Comparison of ENCODE assay signal across 19 cellular contexts in genomic region chr4:60033826-60034225, GRCh38.
"Had no signal": no experiment of that assay in that cellular context is flagged by ENCODE, and none has a peak within 500 bp of the region (broad histone marks: within the 10 kb centered on the region; RNA-seq: fewer than 3 reads in every experiment).

No MANE protein-coding gene starts in this region.

- H3K9me3 ChIP-seq: ascending aorta, body of pancreas had no signal

- H3K9ac ChIP-seq: KMS-11 had no signal

- H3K4me1 Mint-ChIP-seq: activated CD4-positive, alpha-beta T cell treated with anti-CD3 and anti-CD28 coated beads, Interleukin-2, amount 10 ng/mL, durations not matched to agents 7 days and 5 days; activated naive CD8-positive, alpha-beta T cell treated with anti-CD3 and anti-CD28 coated beads, Interleukin-2, amount 50 U/mL, for 24 hours; central memory CD8-positive, alpha-beta T cell; T-helper 17 cell had no signal

- H3K27ac Mint-ChIP-seq: activated CD4-positive, alpha-beta memory T cell treated with anti-CD3 and anti-CD28 coated beads for 36 hours; activated CD4-positive, alpha-beta T cell treated with anti-CD3 and anti-CD28 coated beads, Interleukin-2, amount 10 ng/mL, durations not matched to agents 7 days and 5 days; activated naive CD4-positive, alpha-beta T cell treated with anti-CD3 and anti-CD28 coated beads, Interleukin-2, amount 50 U/mL, for 72 hours; activated naive CD8-positive, alpha-beta T cell treated with anti-CD3 and anti-CD28 coated beads, Interleukin-2, amount 50 U/mL, for 24 hours; T-helper 17 cell had no signal

- DNase-seq: activated CD4-positive, alpha-beta memory T cell treated with anti-CD3 and anti-CD28 coated beads for 36 hours; activated CD4-positive, alpha-beta T cell treated with anti-CD3 and anti-CD28 coated beads, Interleukin-2, amount 10 ng/mL, durations not matched to agents 7 days and 5 days; activated CD4-positive, CD25-positive, alpha-beta regulatory T cell; activated CD8-positive, alpha-beta memory T cell treated with anti-CD3 and anti-CD28 coated beads for 24 hours; activated effector memory CD4-positive, alpha-beta T cell treated with anti-CD3 and anti-CD28 coated beads, Interleukin-2, amount 50 U/mL, for 16 hours; activated naive CD4-positive, alpha-beta T cell treated with Interleukin-2 at 50 U/mL for 16 hours; activated naive CD8-positive, alpha-beta T cell treated with anti-CD3 and anti-CD28 coated beads, Interleukin-2, amount 50 U/mL, for 24 hours; activated T-cell treated with anti-CD3 and anti-CD28 coated beads, Interleukin-2, amount 50 U/mL, for 4 hours; amniotic stem cell; body of pancreas; NCI-H1694 treated with DMSO at 0.1 percent for 48 hours; NCI-H2029 treated with DMSO at 0.1 percent for 48 hours; PC-3; T-helper 17 cell; T-helper 9 cell had no signal

- H3K4me1 ChIP-seq: ascending aorta, body of pancreas had no signal

- H3K36me3 ChIP-seq: ascending aorta had no signal

- H3K27me3 Mint-ChIP-seq: activated CD4-positive, alpha-beta memory T cell treated with anti-CD3 and anti-CD28 coated beads for 36 hours; activated CD4-positive, alpha-beta T cell treated with anti-CD3 and anti-CD28 coated beads, Interleukin-2, amount 10 ng/mL, durations not matched to agents 7 days and 5 days; activated naive CD8-positive, alpha-beta T cell treated with anti-CD3 and anti-CD28 coated beads, Interleukin-2, amount 50 U/mL, for 24 hours; central memory CD8-positive, alpha-beta T cell; T-helper 17 cell had no signal

- H3K27ac ChIP-seq: ascending aorta, body of pancreas, KMS-11 had no signal

- H3K27me3 ChIP-seq: ascending aorta, body of pancreas had no signal

- ATAC-seq: activated naive CD4-positive, alpha-beta T cell treated with anti-CD3 and anti-CD28 coated beads, Interleukin-2, amount 50 U/mL, for 72 hours; activated naive CD8-positive, alpha-beta T cell treated with anti-CD3 and anti-CD28 coated beads, Interleukin-2, amount 50 U/mL, for 24 hours; activated T-cell treated with anti-CD3 and anti-CD28 coated beads, Interleukin-2, amount 50 U/mL, for 4 hours; body of pancreas; PC-3; T-helper 17 cell had no signal

- H3K4me3 ChIP-seq: ascending aorta, body of pancreas had no signal

- H3K9me3 Mint-ChIP-seq: activated naive CD8-positive, alpha-beta T cell treated with anti-CD3 and anti-CD28 coated beads, Interleukin-2, amount 50 U/mL, for 24 hours had no signal

- H3K4me2 ChIP-seq: KMS-11 had no signal

- H3K4me3 Mint-ChIP-seq: activated CD4-positive, alpha-beta memory T cell treated with anti-CD3 and anti-CD28 coated beads for 36 hours; activated CD4-positive, alpha-beta T cell treated with anti-CD3 and anti-CD28 coated beads, Interleukin-2, amount 10 ng/mL, durations not matched to agents 7 days and 5 days; activated naive CD8-positive, alpha-beta T cell treated with anti-CD3 and anti-CD28 coated beads, Interleukin-2, amount 50 U/mL, for 24 hours; activated T-cell treated with anti-CD3 and anti-CD28 coated beads, Interleukin-2, amount 50 U/mL, for 4 hours; central memory CD8-positive, alpha-beta T cell; T-helper 17 cell had no signal

- H3K36me3 Mint-ChIP-seq: activated CD4-positive, alpha-beta memory T cell treated with anti-CD3 and anti-CD28 coated beads for 36 hours; activated naive CD4-positive, alpha-beta T cell treated with anti-CD3 and anti-CD28 coated beads, Interleukin-2, amount 50 U/mL, for 72 hours had no signal
